In the genomic region with DNA sequence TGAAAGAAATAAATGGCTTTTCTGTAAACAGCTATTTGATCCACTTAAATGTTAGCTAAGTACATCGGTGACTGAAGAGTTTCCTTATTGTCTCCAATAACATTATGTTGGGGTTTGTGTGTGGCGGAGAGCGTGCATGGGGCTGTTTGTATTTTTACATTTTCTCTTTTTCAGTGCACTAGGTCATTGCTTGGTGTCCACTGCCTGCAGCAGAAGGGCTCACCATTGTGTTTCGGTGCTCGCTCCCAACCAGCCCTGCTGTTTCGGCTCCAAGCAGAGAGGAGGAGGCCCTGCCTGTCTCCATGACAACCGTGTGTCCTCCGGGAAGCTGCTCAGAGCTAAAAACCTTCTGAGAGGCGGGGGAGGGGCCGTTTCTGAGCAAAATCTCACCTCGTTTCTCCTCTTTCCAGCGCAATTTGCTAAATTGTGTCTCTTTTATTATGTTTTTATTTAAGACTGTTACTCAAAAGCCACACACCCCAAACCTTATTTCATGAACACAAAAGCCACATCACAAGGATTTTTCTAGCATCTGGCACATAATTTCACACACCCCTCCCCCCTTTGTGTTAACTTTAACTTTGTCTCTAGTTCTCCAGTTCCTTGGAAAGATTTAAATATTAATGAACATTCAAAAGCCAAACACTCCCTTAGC, we compare ENCODE assay signal across 8 cellular contexts.
DNase-seq lines count a peak whose midpoint lies in the region; ATAC-seq, FAIRE-seq and TF ChIP-seq lines count a peak whose summit lies in the region.

No MANE protein-coding gene starts in this region.

- H3K27me3 ChIP-seq in astrocyte (ENCODE audit: insufficient read depth, low read length) (no peaks in the 10 kb centered on the region), iPS-20b (ENCODE audit: insufficient read depth, low read length) (no peaks in the 10 kb centered on the region)

- H3K4me1 Mint-ChIP-seq in astrocyte (ENCODE audit: low read depth, unreplicated experiment): peaks cover 13% of the 10 kb centered on the region
- no peaks in the 10 kb centered on the region for H3K4me1 Mint-ChIP-seq in activated T-cell treated with anti-CD3 and anti-CD28 coated beads, Interleukin-2, amount 50 U/mL, for 4 hours (ENCODE audit: low read depth)

- H3K79me2 ChIP-seq in astrocyte (ENCODE audit: insufficient read depth, low read length): no peaks in the 10 kb centered on the region

- H3K4me3 ChIP-seq in astrocyte (ENCODE audit: insufficient read depth, low read depth, low read length): peak overlapping the region; percentile 53
- H3K4me3 ChIP-seq in iPS-20b (ENCODE audit: low read length): peak overlapping the region; percentile 70

- no peak for TF ChIP-seq CTCF in astrocyte (IDR thresholded peaks at IDR 0.05; ENCODE audit: insufficient read depth, low read depth, low read length)

- DNase-seq in COLO829 (ENCODE audit: low spot score): peak; percentile 57
- DNase-seq in NCI-H1694 (lab: John Stamatoyannopoulos, UW): peak; percentile 86
- peak; percentile 60 for DNase-seq in astrocyte (ENCODE audit: low read depth)
- no peak for DNase-seq in activated T-cell treated with anti-CD3 and anti-CD28 coated beads, Interleukin-2, amount 50 U/mL, for 4 hours
- DNase-seq in GM19238 (ENCODE audit: insufficient read length, low spot score): no peak

- peak overlapping the region; percentile 96 for H3K27ac Mint-ChIP-seq in astrocyte (ENCODE audit: unreplicated experiment)

- H3K9me3 ChIP-seq in astrocyte (ENCODE audit: insufficient read depth, low read depth, low read length): no peaks in the 10 kb centered on the region
- H3K9me3 ChIP-seq in iPS-20b (ENCODE audit: insufficient read depth, low read depth, low read length): no peaks in the 10 kb centered on the region

- no peak for FAIRE-seq in astrocyte (lab: Jason Lieb, UNC)

- H3K36me3 ChIP-seq in astrocyte (ENCODE audit: insufficient read depth, low read length): no peaks in the 10 kb centered on the region
- no peaks in the 10 kb centered on the region for H3K36me3 ChIP-seq in iPS-20b (ENCODE audit: insufficient read depth, low read depth, low read length)

- H3K27me3 Mint-ChIP-seq in astrocyte (ENCODE audit: low read depth, unreplicated experiment): no peaks in the 10 kb centered on the region
- H3K27me3 Mint-ChIP-seq in activated T-cell treated with anti-CD3 and anti-CD28 coated beads, Interleukin-2, amount 50 U/mL, for 4 hours (ENCODE audit: low read depth): no peaks in the 10 kb centered on the region

- H3K27ac ChIP-seq in astrocyte (ENCODE audit: low read depth, low read length) (no peak overlapping the region), iPS-20b (ENCODE audit: low read length) (peak overlapping the region; percentile 91)

- peak overlapping the region; percentile 78 for H2AFZ ChIP-seq in astrocyte (ENCODE audit: low read depth, low read length)

- H3K9ac ChIP-seq in astrocyte (ENCODE audit: low read length) (peak overlapping the region; percentile 21), iPS-20b (ENCODE audit: low read depth, low read length) (peak overlapping the region; percentile 72; the same call in 1 of the 2 replicates)

- peak overlapping the region; percentile 88 for H3K4me3 Mint-ChIP-seq in astrocyte (ENCODE audit: unreplicated experiment)
- H3K4me3 Mint-ChIP-seq in activated T-cell treated with anti-CD3 and anti-CD28 coated beads, Interleukin-2, amount 50 U/mL, for 4 hours: no peak overlapping the region

- ATAC-seq in HG03571 (IDR thresholded peaks at IDR 0.05; ENCODE audit: unreplicated experiment): no peak
- no peak for ATAC-seq in activated T-cell treated with anti-CD3 and anti-CD28 coated beads, Interleukin-2, amount 50 U/mL, for 4 hours
- no peak for ATAC-seq in GM21825 (IDR thresholded peaks at IDR 0.05; ENCODE audit: unreplicated experiment)

- H3K4me1 ChIP-seq in astrocyte (ENCODE audit: insufficient read depth, low read length) (peaks cover 3% of the 10 kb centered on the region), iPS-20b (ENCODE audit: insufficient read depth, low read length) (peaks cover 32% of the 10 kb centered on the region; the same call in 1 of the 2 replicates)

- H3K9me3 Mint-ChIP-seq in astrocyte (ENCODE audit: unreplicated experiment): no peaks in the 10 kb centered on the region
- H3K9me3 Mint-ChIP-seq in activated T-cell treated with anti-CD3 and anti-CD28 coated beads, Interleukin-2, amount 50 U/mL, for 4 hours: no peaks in the 10 kb centered on the region

- no peaks in the 10 kb centered on the region for H4K20me1 ChIP-seq in astrocyte (ENCODE audit: insufficient read depth, low read length)

- H3K4me2 ChIP-seq in astrocyte (ENCODE audit: low read length): peak overlapping the region; percentile 82

- H3K36me3 Mint-ChIP-seq in astrocyte (ENCODE audit: low read depth, unreplicated experiment): no peaks in the 10 kb centered on the region
- H3K36me3 Mint-ChIP-seq in activated T-cell treated with anti-CD3 and anti-CD28 coated beads, Interleukin-2, amount 50 U/mL, for 4 hours (ENCODE audit: insufficient read depth): no peaks in the 10 kb centered on the region

Comparison
In these comparisons a context has a peak if more than half of its experiments do, and no peak if none do; other contexts are left out.
1. DNase-seq: peak in COLO829 (single experiment), NCI-H1694 (single experiment) and astrocyte (single experiment); none in activated T-cell treated with anti-CD3 and anti-CD28 coated beads, Interleukin-2, amount 50 U/mL, for 4 hours (single experiment) and GM19238 (single experiment).